9 cellular contexts compared by ENCODE assay signal in the genomic region with DNA sequence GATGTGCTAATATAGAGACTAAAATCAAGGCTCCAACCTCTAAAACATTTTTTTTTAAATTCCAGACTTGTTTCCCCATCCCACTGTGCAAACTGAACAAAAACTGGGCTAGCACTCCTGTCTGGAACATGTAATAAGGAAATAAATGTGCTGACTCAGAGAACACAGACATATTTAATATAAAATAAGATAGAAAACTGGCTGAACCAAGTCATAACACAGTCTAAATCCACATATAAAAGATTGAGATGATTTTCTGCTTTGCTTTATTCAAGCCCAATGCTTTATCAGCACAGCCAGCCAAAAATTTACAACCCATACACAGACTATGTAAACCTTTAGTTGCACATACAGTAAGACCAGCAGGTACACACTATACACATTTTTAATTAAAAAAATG. TPM values are rescaled to one million over a fixed set of nuclear protein-coding genes. Genes with fewer than 3 reads are reported as not detected.
DNase-seq lines count a peak whose midpoint lies in the region; ATAC-seq and TF ChIP-seq lines count a peak whose summit lies in the region.
"Had no signal": no experiment of that assay in that cellular context is flagged by ENCODE, and none has a peak within 500 bp of the region (broad histone marks: within the 10 kb centered on the region; RNA-seq: fewer than 3 reads in every experiment).

No MANE protein-coding gene starts in this region.

- TF ChIP-seq CTCF in DOHH2 (IDR thresholded peaks at IDR 0.05; ENCODE audit: low read depth, low read length, poor library complexity, severe bottlenecking) (no peak), SU-DHL-6 (IDR thresholded peaks at IDR 0.05; ENCODE audit: insufficient read depth, low read length, poor library complexity, severe bottlenecking) (no peak), fibroblast of lung (conservative IDR thresholded peaks at IDR 0.05 in 1 of 2, IDR thresholded peaks at IDR 0.05 in 1 of 2; ENCODE audit: low read depth in 1 of 2, low read length in 2 of 2) (no peak), psoas muscle (IDR thresholded peaks at IDR 0.05) (no peak)

- H3K4me3 ChIP-seq in DOHH2 (ENCODE audit: low read length), result peak overlapping the region; percentile 86
- no peak overlapping the region for H3K4me3 ChIP-seq in SU-DHL-6 (ENCODE audit: insufficient read depth, low read length, poor library complexity, severe bottlenecking)
- peak overlapping the region; percentile 81 to 99 (median 92) for H3K4me3 ChIP-seq in fibroblast of lung (replicated peaks in 1 of 4; ENCODE audit: control extremely low read depth in 1 of 4, insufficient read depth in 1 of 4, low read depth in 3 of 4, low read length in 4 of 4)
- peak overlapping the region; percentile 92 for H3K4me3 ChIP-seq in psoas muscle

- peaks cover 7% of the 10 kb centered on the region; the same call in 1 of the 2 replicates for H3F3A ChIP-seq in DOHH2 (ENCODE audit: control insufficient read depth, insufficient read depth)
- no peaks in the 10 kb centered on the region for H3F3A ChIP-seq in SU-DHL-6 (ENCODE audit: insufficient read depth)

- H3K79me2 ChIP-seq in DOHH2 (ENCODE audit: control insufficient read depth, low read length) (peaks cover 4% of the 10 kb centered on the region), SU-DHL-6 (ENCODE audit: insufficient read depth, low read length) (no peaks in the 10 kb centered on the region; the same call in 1 of the 2 replicates), fibroblast of lung (ENCODE audit: control insufficient read depth, insufficient read depth, low read length) (peaks cover 55% of the 10 kb centered on the region)

- H3K9ac ChIP-seq in SU-DHL-6 (ENCODE audit: low read length) (no peak overlapping the region), fibroblast of lung (ENCODE audit: insufficient read depth, low read length) (no peak overlapping the region)

- H3K27me3 ChIP-seq in DOHH2 (ENCODE audit: control insufficient read depth, low read length), result peaks cover 29% of the 10 kb centered on the region
- no peaks in the 10 kb centered on the region for H3K27me3 ChIP-seq in SU-DHL-6 (ENCODE audit: low read length)
- H3K27me3 ChIP-seq in fibroblast of lung (ENCODE audit: control insufficient read depth, insufficient read depth, low read length), result no peaks in the 10 kb centered on the region
- H3K27me3 ChIP-seq in psoas muscle (ENCODE audit: insufficient read depth in 3 of 3, low read length in 2 of 3), result no peaks in the 10 kb centered on the region

- peaks cover 15% of the 10 kb centered on the region for H3K4me1 ChIP-seq in DOHH2 (ENCODE audit: control insufficient read depth, low read length)
- peaks cover 16% of the 10 kb centered on the region for H3K4me1 ChIP-seq in fibroblast of lung (ENCODE audit: control insufficient read depth, extremely low read depth, insufficient read depth, low read length)
- H3K4me1 ChIP-seq in psoas muscle, result peaks cover 38% of the 10 kb centered on the region

- H3K4me2 ChIP-seq in DOHH2 (ENCODE audit: low read length) (peak overlapping the region; percentile 100), SU-DHL-6 (ENCODE audit: low read depth, low read length, poor library complexity, severe bottlenecking) (peak overlapping the region; percentile 72), fibroblast of lung (ENCODE audit: extremely low read depth, insufficient read depth, low read length) (peak overlapping the region; percentile 98)

- intact Hi-C loops in psoas muscle (cut with DNase I), result no loop called here

- H3K36me3 ChIP-seq in DOHH2 (ENCODE audit: control insufficient read depth, low read length) (no peaks in the 10 kb centered on the region), SU-DHL-6 (ENCODE audit: low read length) (no peaks in the 10 kb centered on the region), fibroblast of lung (ENCODE audit: control insufficient read depth, insufficient read depth, low read length) (no peaks in the 10 kb centered on the region), psoas muscle (ENCODE audit: insufficient read depth in 1 of 2, low read depth in 1 of 2) (no peaks in the 10 kb centered on the region)

- H2AFZ ChIP-seq in SU-DHL-6 (ENCODE audit: low read depth, low read length, severe bottlenecking), result no peak overlapping the region
- H2AFZ ChIP-seq in fibroblast of lung (ENCODE audit: low read length), result no peak overlapping the region

- peaks cover 8% of the 10 kb centered on the region; the same call in 1 of the 2 replicates for H4K20me1 ChIP-seq in DOHH2 (ENCODE audit: control insufficient read depth, insufficient read depth, low read depth, low read length)
- H4K20me1 ChIP-seq in SU-DHL-6 (ENCODE audit: low read depth, low read length), result 0 out of 2 replicates have a peak, but pooled peaks cover 5% of the 10 kb centered on the region
- H4K20me1 ChIP-seq in fibroblast of lung (ENCODE audit: control insufficient read depth, extremely low read depth, insufficient read depth, low read length), result no peaks in the 10 kb centered on the region

- DNase-seq in fibroblast of lung (ENCODE audit: low read depth in 2 of 2) (no peak), psoas muscle (no peak), dermis blood vessel endothelial cell (no peak), NOMO-1 treated with dmso at 0.1 percent for 144 hours (lab: John Stamatoyannopoulos, UW; ENCODE audit: unreplicated experiment) (no peak)
- no peak for DNase-seq in activated CD8-positive, alpha-beta memory T cell treated with anti-CD3 and anti-CD28 coated beads, Interleukin-2, amount 50 U/mL, for 4 hours
- DNase-seq: NCI-H2107 had no signal

- ATAC-seq in psoas muscle (no peak), GM21515 (IDR thresholded peaks at IDR 0.05; ENCODE audit: unreplicated experiment) (no peak)

- no peak overlapping the region for H3K27ac ChIP-seq in DOHH2 (ENCODE audit: low read depth, low read length)
- H3K27ac ChIP-seq in SU-DHL-6 (ENCODE audit: low read depth, low read length), result no peak overlapping the region
- peak overlapping the region; percentile 100 for H3K27ac ChIP-seq in fibroblast of lung (ENCODE audit: insufficient read depth, low read length)
- peak overlapping the region; percentile 98 for H3K27ac ChIP-seq in psoas muscle

- H3K9me3 ChIP-seq in DOHH2 (ENCODE audit: control insufficient read depth, insufficient read depth, low read length) (no peaks in the 10 kb centered on the region), SU-DHL-6 (ENCODE audit: insufficient read depth, low read length) (no peaks in the 10 kb centered on the region), fibroblast of lung (ENCODE audit: control insufficient read depth, insufficient read depth, low read depth, low read length) (no peaks in the 10 kb centered on the region), psoas muscle (no peaks in the 10 kb centered on the region)

- H3K9me2 ChIP-seq in DOHH2 (replicated peaks; ENCODE audit: control insufficient read depth, low read length) (no peaks in the 10 kb centered on the region), SU-DHL-6 (replicated peaks; ENCODE audit: insufficient read depth, low read length) (no peaks in the 10 kb centered on the region)

RNA-seq across cellular contexts. Expression of a gene that starts 1.5 kb away (rescaled TPM):
- total RNA-seq in fibroblast of lung, result 101 and 118 TPM in 2 replicates
- polyA plus RNA-seq in fibroblast of lung, result 60.6 and 75.0 TPM in 2 replicates
- polyA plus RNA-seq in fibroblast of lung (2012), result 60.3 and 76.1 TPM in 2 replicates
- 110 and 157 TPM in 2 replicates for polyA minus RNA-seq in fibroblast of lung (ENCODE audit: low replicate concordance)
- total RNA-seq in psoas muscle, result 100 to 1,000 TPM in 3 of 4 donors, 10 to 100 TPM in 1; 67.3 to 279 (median 220) TPM
- polyA plus RNA-seq in psoas muscle, result 100 to 1,000 TPM in 1 of 3 donors, 10 to 100 TPM in 2; 95.6 to 111 (median 97.8) TPM
- 131 and 179 TPM in 2 replicates for total RNA-seq in dermis blood vessel endothelial cell

RNA-seq across cellular contexts. Expression of a gene that starts 36.3 kb away (rescaled TPM):
- 331 and 372 TPM in 2 replicates for total RNA-seq in fibroblast of lung
- 432 and 490 TPM in 2 replicates for polyA plus RNA-seq in fibroblast of lung
- 709 and 835 TPM in 2 replicates for polyA plus RNA-seq in fibroblast of lung (2012)
- 388 and 507 TPM in 2 replicates for polyA minus RNA-seq in fibroblast of lung (ENCODE audit: low replicate concordance)
- 100 to 1,000 TPM; 109 to 151 (median 128) TPM for total RNA-seq in psoas muscle
- polyA plus RNA-seq in psoas muscle, result 10 to 100 TPM; 69.5 to 92.6 (median 92.0) TPM
- 768 and 840 TPM in 2 replicates for total RNA-seq in dermis blood vessel endothelial cell

Comparison
In these comparisons a context has a peak if more than half of its experiments do, and no peak if none do; other contexts are left out.
1. H3K27ac ChIP-seq: peak in fibroblast of lung (single experiment) and psoas muscle (single experiment); none in DOHH2 (single experiment) and SU-DHL-6 (single experiment).
2. Peak in every context shown above with its lines, with median percentiles within 50 percentile points of each other: H3K4me2 ChIP-seq.